Comparison of ENCODE assay signal across 23 cellular contexts in the genomic region with DNA sequence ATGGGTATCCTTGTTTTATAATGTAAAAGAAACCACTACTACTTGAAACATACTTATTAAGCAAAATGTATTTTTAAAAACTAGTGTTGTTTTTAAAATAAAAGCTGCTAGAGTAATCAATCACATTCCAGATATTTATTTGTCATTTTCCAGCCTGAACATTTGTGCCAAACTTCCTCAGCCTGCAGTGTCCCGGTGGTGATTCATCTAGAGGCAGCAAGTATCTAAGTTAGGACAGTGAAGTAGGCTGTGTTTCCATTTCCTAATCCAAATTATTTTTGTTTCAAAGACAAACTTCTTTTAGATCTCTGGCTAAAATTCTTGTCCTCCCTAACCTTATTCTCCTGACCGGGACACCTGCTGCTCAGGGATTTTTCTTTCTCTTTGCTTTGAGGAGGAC. TPM values are rescaled to one million over a fixed set of nuclear protein-coding genes. Genes with fewer than 3 reads are reported as not detected.
DNase-seq lines count a peak whose midpoint lies in the region; ATAC-seq and TF ChIP-seq lines count a peak whose summit lies in the region.
"Had no signal": no experiment of that assay in that cellular context is flagged by ENCODE, and none has a peak within 500 bp of the region (broad histone marks: within the 10 kb centered on the region; RNA-seq: fewer than 3 reads in every experiment).

No MANE protein-coding gene starts in this region.

- in situ Hi-C loops in GM23248 (cut with MboI) = no loop called here

- H3K4me1 ChIP-seq in GM23248 (ENCODE audit: insufficient read depth) = peaks cover 10% of the 10 kb centered on the region
- H3K4me1 ChIP-seq in thyroid gland = no peaks in the 10 kb centered on the region

- CTCF ChIA-PET in activated CD8-positive, alpha-beta T cell treated with anti-CD3 and anti-CD28 coated beads for 36 hours (lab: Charles Lee) = interaction anchor here (1.1 kb wide), 1 partner anchor 134 kb away, joined by 3 read pairs; no protein-coding TSS in a partner anchor

- no peak for TF ChIP-seq CTCF in activated CD8-positive, alpha-beta T cell treated with anti-CD3 and anti-CD28 coated beads for 36 hours (IDR thresholded peaks at IDR 0.05)
- TF ChIP-seq CTCF in thyroid gland (IDR thresholded peaks at IDR 0.05) = no peak

- no peak overlapping the region for H3K9ac ChIP-seq in GM23248

- no peak overlapping the region for H3K27ac ChIP-seq in GM23248
- H3K27ac ChIP-seq in thyroid gland = no peak overlapping the region
- H3K27ac ChIP-seq: HL-60 had no signal

- H4K20me1 ChIP-seq in GM23248 (ENCODE audit: insufficient read depth) = no peaks in the 10 kb centered on the region

- peaks cover 2% of the 10 kb centered on the region for H3K4me1 Mint-ChIP-seq in activated CD8-positive, alpha-beta T cell treated with anti-CD3 and anti-CD28 coated beads for 36 hours (ENCODE audit: low read depth)
- H3K4me1 Mint-ChIP-seq: CD8-positive, alpha-beta memory T cell; IgD-negative memory B cell had no signal

- H3K9me3 ChIP-seq in GM23248 (ENCODE audit: low read depth) (no peaks in the 10 kb centered on the region), thyroid gland (no peaks in the 10 kb centered on the region)

- H3K36me3 ChIP-seq in GM23248 (ENCODE audit: low read depth) = peaks cover 23% of the 10 kb centered on the region
- H3K36me3 ChIP-seq in thyroid gland = no peaks in the 10 kb centered on the region

- no peak overlapping the region for H3K4me2 ChIP-seq in GM23248 (ENCODE audit: unreplicated experiment)

- no peak for TF ChIP-seq POLR2A in thyroid gland (IDR thresholded peaks at IDR 0.05)

- no peaks in the 10 kb centered on the region for H3K9me2 ChIP-seq in GM23248 (ENCODE audit: insufficient read depth)

- H3K27me3 ChIP-seq in GM23248 (replicated peaks; ENCODE audit: insufficient read depth) = no peaks in the 10 kb centered on the region
- H3K27me3 ChIP-seq in thyroid gland = no peaks in the 10 kb centered on the region

- 3 to 5% methylated on average over 2 of the region's 2 CpGs for WGBS in GM23248 (ENCODE audit: low coverage in 1 of 2, low lambda C conversion rate in 2 of 2, missing lambda C conversion rate in 2 of 2), 2 experiments
- WGBS in thyroid gland, 2 donors = 57 to 72% methylated on average over 2 of the region's 2 CpGs

- peaks cover 38% of the 10 kb centered on the region for H3F3A ChIP-seq in GM23248 (ENCODE audit: insufficient read depth)

- H3K9me3 Mint-ChIP-seq in activated CD8-positive, alpha-beta T cell treated with anti-CD3 and anti-CD28 coated beads for 36 hours = no peaks in the 10 kb centered on the region
- H3K9me3 Mint-ChIP-seq: CD8-positive, alpha-beta memory T cell; IgD-negative memory B cell had no signal

- H3K4me3 Mint-ChIP-seq in activated CD8-positive, alpha-beta T cell treated with anti-CD3 and anti-CD28 coated beads for 36 hours = no peak overlapping the region
- H3K4me3 Mint-ChIP-seq: CD8-positive, alpha-beta memory T cell; IgD-negative memory B cell had no signal

- no peaks in the 10 kb centered on the region for H3K36me3 Mint-ChIP-seq in activated CD8-positive, alpha-beta T cell treated with anti-CD3 and anti-CD28 coated beads for 36 hours (ENCODE audit: low read depth)
- H3K36me3 Mint-ChIP-seq: CD8-positive, alpha-beta memory T cell had no signal

- DNase-seq in AG08396 (ENCODE audit: low spot score) = peak; percentile 19
- peak; percentile 51 for DNase-seq in GM23248
- peak; percentile 12 for DNase-seq in hepatic stellate cell (ENCODE audit: low spot score)
- DNase-seq in activated CD8-positive, alpha-beta T cell treated with anti-CD3 and anti-CD28 coated beads for 36 hours = no peak
- no peak for DNase-seq in thyroid gland
- no peak for DNase-seq in central memory CD4-positive, alpha-beta T cell
- DNase-seq: C1 segment of cervical spinal cord; CD8-positive, alpha-beta memory T cell; DMS53; Karpas-422; NCI-H1092 treated with DMSO at 0.1 percent for 48 hours; NCI-H146; NCI-H2081 treated with DMSO at 0.1 percent for 48 hours; NK-92 treated with Interleukin-12 subunit alpha and Interleukin-12 subunit beta, amount 100 ng/mL, for 24 hours had no signal

- H3K79me2 ChIP-seq in GM23248 (ENCODE audit: insufficient read depth) = no peaks in the 10 kb centered on the region

- POLR2A ChIA-PET in activated CD8-positive, alpha-beta T cell treated with anti-CD3 and anti-CD28 coated beads for 36 hours (lab: Charles Lee) = no interaction called here

- peaks cover 27% of the 10 kb centered on the region for H3K27me3 Mint-ChIP-seq in activated CD8-positive, alpha-beta T cell treated with anti-CD3 and anti-CD28 coated beads for 36 hours

- H3K27ac Mint-ChIP-seq in activated CD8-positive, alpha-beta T cell treated with anti-CD3 and anti-CD28 coated beads for 36 hours = no peak overlapping the region
- H3K27ac Mint-ChIP-seq: CD8-positive, alpha-beta memory T cell; IgD-negative memory B cell had no signal

- H2AFZ ChIP-seq in GM23248 = no peak overlapping the region

- ATAC-seq in SK-N-SH treated with all-trans-retinoic acid at 6 μM for 48 hours (peak; percentile 75), GM18502 (IDR thresholded peaks at IDR 0.05; ENCODE audit: poor library complexity, unreplicated experiment) (no peak)
- no peak for ATAC-seq in activated CD8-positive, alpha-beta T cell treated with anti-CD3 and anti-CD28 coated beads for 36 hours
- ATAC-seq: Right ventricle myocardium inferior had no signal

- intact Hi-C loops in activated CD8-positive, alpha-beta T cell treated with anti-CD3 and anti-CD28 coated beads for 36 hours (cut with micrococcal nuclease) = no loop called here
- intact Hi-C loops in thyroid gland (cut with DNase I) = no loop called here

- H3K4me3 ChIP-seq in GM23248 (no peak overlapping the region), thyroid gland (replicated peaks in 1 of 3) (no peak overlapping the region)

TF ChIP-seq in SK-N-SH treated with all-trans-retinoic acid at 6 μM for 48 hours, 23 proteins besides CTCF, POLR2A, EP300 and RAD21:
- TF ChIP-seq PPARA (CRISPR knock-in tag; IDR thresholded peaks at IDR 0.05; ENCODE audit: borderline replicate concordance) (no peak), BACH2 (CRISPR knock-in tag; IDR thresholded peaks at IDR 0.05; ENCODE audit: borderline replicate concordance) (no peak), ZC3H10 (CRISPR knock-in tag; IDR thresholded peaks at IDR 0.05) (no peak), CSDC2 (CRISPR knock-in tag; IDR thresholded peaks at IDR 0.05) (no peak)
- TF ChIP-seq, protein P1, sequence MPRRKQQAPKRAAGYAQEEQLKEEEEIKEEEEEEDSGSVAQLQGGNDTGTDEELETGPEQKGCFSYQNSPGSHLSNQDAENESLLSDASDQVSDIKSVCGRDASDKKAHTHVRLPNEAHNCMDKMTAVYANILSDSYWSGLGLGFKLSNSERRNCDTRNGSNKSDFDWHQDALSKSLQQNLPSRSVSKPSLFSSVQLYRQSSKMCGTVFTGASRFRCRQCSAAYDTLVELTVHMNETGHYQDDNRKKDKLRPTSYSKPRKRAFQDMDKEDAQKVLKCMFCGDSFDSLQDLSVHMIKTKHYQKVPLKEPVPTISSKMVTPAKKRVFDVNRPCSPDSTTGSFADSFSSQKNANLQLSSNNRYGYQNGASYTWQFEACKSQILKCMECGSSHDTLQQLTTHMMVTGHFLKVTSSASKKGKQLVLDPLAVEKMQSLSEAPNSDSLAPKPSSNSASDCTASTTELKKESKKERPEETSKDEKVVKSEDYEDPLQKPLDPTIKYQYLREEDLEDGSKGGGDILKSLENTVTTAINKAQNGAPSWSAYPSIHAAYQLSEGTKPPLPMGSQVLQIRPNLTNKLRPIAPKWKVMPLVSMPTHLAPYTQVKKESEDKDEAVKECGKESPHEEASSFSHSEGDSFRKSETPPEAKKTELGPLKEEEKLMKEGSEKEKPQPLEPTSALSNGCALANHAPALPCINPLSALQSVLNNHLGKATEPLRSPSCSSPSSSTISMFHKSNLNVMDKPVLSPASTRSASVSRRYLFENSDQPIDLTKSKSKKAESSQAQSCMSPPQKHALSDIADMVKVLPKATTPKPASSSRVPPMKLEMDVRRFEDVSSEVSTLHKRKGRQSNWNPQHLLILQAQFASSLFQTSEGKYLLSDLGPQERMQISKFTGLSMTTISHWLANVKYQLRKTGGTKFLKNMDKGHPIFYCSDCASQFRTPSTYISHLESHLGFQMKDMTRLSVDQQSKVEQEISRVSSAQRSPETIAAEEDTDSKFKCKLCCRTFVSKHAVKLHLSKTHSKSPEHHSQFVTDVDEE (CRISPR knock-in tag; IDR thresholded peaks at IDR 0.05) = no peak
- TF ChIP-seq, protein P2, sequence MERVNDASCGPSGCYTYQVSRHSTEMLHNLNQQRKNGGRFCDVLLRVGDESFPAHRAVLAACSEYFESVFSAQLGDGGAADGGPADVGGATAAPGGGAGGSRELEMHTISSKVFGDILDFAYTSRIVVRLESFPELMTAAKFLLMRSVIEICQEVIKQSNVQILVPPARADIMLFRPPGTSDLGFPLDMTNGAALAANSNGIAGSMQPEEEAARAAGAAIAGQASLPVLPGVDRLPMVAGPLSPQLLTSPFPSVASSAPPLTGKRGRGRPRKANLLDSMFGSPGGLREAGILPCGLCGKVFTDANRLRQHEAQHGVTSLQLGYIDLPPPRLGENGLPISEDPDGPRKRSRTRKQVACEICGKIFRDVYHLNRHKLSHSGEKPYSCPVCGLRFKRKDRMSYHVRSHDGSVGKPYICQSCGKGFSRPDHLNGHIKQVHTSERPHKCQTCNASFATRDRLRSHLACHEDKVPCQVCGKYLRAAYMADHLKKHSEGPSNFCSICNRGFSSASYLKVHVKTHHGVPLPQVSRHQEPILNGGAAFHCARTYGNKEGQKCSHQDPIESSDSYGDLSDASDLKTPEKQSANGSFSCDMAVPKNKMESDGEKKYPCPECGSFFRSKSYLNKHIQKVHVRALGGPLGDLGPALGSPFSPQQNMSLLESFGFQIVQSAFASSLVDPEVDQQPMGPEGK (CRISPR knock-in tag; IDR thresholded peaks at IDR 0.05; ENCODE audit: borderline replicate concordance) = no peak
TF ChIP-seq in SK-N-SH treated with all-trans-retinoic acid at 6 μM for 48 hours: peak in this region for 0.

RNA-seq across cellular contexts. Expression of a gene that starts 12.8 kb away (rescaled TPM):
- not detected in 2 replicates for total RNA-seq in GM23248 (2014; rRNA removed; shearing (Covaris generic))
- polyA plus RNA-seq in GM23248 (2016; fragmentation: Nextera tagmentation; extraction: Ambion mirVana) = not detected in 2 replicates
- total RNA-seq in activated CD8-positive, alpha-beta T cell treated with anti-CD3 and anti-CD28 coated beads for 36 hours = not detected
- not detected for total RNA-seq in thyroid gland
- total RNA-seq: CD8-positive, alpha-beta memory T cell; G401; H4; NCI-H460; Right ventricle myocardium inferior; SK-MEL-5 had no signal
- polyA plus RNA-seq: CD8-positive, alpha-beta memory T cell; IgD-negative memory B cell had no signal

Comparison
In these comparisons a context has a peak if more than half of its experiments do, and no peak if none do; other contexts are left out.
1. DNase-seq: peak in AG08396 (single experiment), GM23248 (single experiment) and hepatic stellate cell (single experiment); none in activated CD8-positive, alpha-beta T cell treated with anti-CD3 and anti-CD28 coated beads for 36 hours (single experiment), thyroid gland (0 of 2) and central memory CD4-positive, alpha-beta T cell (single experiment).